8 cellular contexts compared by ENCODE assay signal in the genomic region with DNA sequence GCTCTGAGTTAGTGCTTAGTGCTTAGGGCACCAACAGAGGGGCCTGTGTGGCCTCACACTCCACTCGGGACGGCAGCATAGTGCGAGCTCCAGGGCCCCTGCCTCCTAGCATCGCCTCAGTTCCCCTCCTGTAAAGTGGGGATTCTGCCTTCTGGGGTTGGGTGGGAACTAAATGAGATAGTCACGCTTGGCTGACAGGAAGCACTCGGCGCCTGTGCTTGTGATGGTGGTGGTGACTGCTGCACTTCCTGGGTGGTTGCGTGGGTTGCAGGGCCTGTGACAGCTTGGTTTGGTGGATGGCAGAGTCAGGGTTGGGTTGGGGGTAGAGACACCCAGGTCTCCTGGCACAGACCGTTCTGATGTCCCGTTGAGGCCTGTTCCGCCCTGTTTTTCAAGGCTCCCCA. TPM values are rescaled to one million over a fixed set of nuclear protein-coding genes. Genes with fewer than 3 reads are reported as not detected.
A peak's percentile ranks its signal among the peaks of the same experiment; 100 is the strongest.
DNase-seq lines count a peak whose midpoint lies in the region; ATAC-seq and TF ChIP-seq lines count a peak whose summit lies in the region.

No MANE protein-coding gene starts in this region.

- peaks cover 5 to 88% (median 46%) of the 10 kb centered on the region in 4 donors for H3K4me1 Mint-ChIP-seq in CD4-positive, CD25-positive, alpha-beta regulatory T cell
- peaks cover 75 to 83% of the 10 kb centered on the region in 2 donors for H3K4me1 Mint-ChIP-seq in natural killer cell
- H3K4me1 Mint-ChIP-seq in HFFc6 (ENCODE audit: low read depth), result peaks cover 9% of the 10 kb centered on the region; the same call in 1 of the 2 replicates

- no peaks in the 10 kb centered on the region for H3K27me3 ChIP-seq in CD4-positive, CD25-positive, alpha-beta regulatory T cell (ENCODE audit: control insufficient read depth, insufficient read depth, low read length)
- H3K27me3 ChIP-seq in transverse colon, result no peaks in the 10 kb centered on the region

- peaks cover 34% of the 10 kb centered on the region for H3K36me3 ChIP-seq in CD4-positive, CD25-positive, alpha-beta regulatory T cell (ENCODE audit: control insufficient read depth, insufficient read depth, low read length)
- H3K36me3 ChIP-seq in transverse colon, result peaks cover 0 to 9% (median 0%) of the 10 kb centered on the region in 4 donors

- peak; percentile 83 for ATAC-seq in CD4-positive, CD25-positive, alpha-beta regulatory T cell (ENCODE audit: low read depth in 2 of 2)
- peak; percentile 54 for ATAC-seq in HG02759 (IDR thresholded peaks at IDR 0.05; ENCODE audit: unreplicated experiment)
- peak; percentile 67 to 83 (median 80) for ATAC-seq in natural killer cell
- ATAC-seq in HG03139 (IDR thresholded peaks at IDR 0.05; ENCODE audit: unreplicated experiment), result no peak

- H3K27ac ChIP-seq in CD4-positive, CD25-positive, alpha-beta regulatory T cell (ENCODE audit: insufficient read depth, low read length, poor library complexity, severe bottlenecking), result peak overlapping the region; percentile 94
- H3K27ac ChIP-seq in transverse colon, result peak overlapping the region in 3 of 4 donors; percentile 37 to 46 (median 38)

- peak; percentile 78 to 94 (median 89) for DNase-seq in CD4-positive, CD25-positive, alpha-beta regulatory T cell
- peak; percentile 67 for DNase-seq in activated CD8-positive, alpha-beta memory T cell treated with anti-CD3 and anti-CD28 coated beads, Interleukin-2, amount 50 U/mL, for 24 hours (ENCODE audit: extremely low read depth)
- peak; percentile 83 for DNase-seq in natural killer cell
- DNase-seq in transverse colon, result peak; percentile 63
- no peak for DNase-seq in globus pallidus (ENCODE audit: low spot score)
- DNase-seq in HFFc6, result no peak

- H3K4me1 ChIP-seq in CD4-positive, CD25-positive, alpha-beta regulatory T cell (ENCODE audit: control insufficient read depth, insufficient read depth, low read length, poor library complexity, severe bottlenecking), result peaks cover 100% of the 10 kb centered on the region
- H3K4me1 ChIP-seq in transverse colon, result peaks cover 5 to 19% (median 9%) of the 10 kb centered on the region in 4 donors

- 65% methylated on average over 11 of the region's 11 CpGs; no CpG with 5 or more reads in 1 of the 2 donors for WGBS in transverse colon (ENCODE audit: low coverage in 1 of 2), 2 donors

- H3K27ac Mint-ChIP-seq in CD4-positive, CD25-positive, alpha-beta regulatory T cell, result peak overlapping the region; percentile 97 to 99 (median 97)
- H3K27ac Mint-ChIP-seq in natural killer cell (peak overlapping the region; percentile 94 to 98), HFFc6 (no peak overlapping the region)

- H3K36me3 Mint-ChIP-seq in CD4-positive, CD25-positive, alpha-beta regulatory T cell, result peaks cover 24% of the 10 kb centered on the region
- H3K36me3 Mint-ChIP-seq in natural killer cell (no peaks in the 10 kb centered on the region), HFFc6 (ENCODE audit: low read depth) (0 out of 2 replicates have a peak, but pooled peaks cover 5% of the 10 kb centered on the region)

- no peak for TF ChIP-seq POLR2A in transverse colon (IDR thresholded peaks at IDR 0.05)

- H3K9me3 ChIP-seq in CD4-positive, CD25-positive, alpha-beta regulatory T cell (ENCODE audit: control insufficient read depth in 2 of 2, low read length in 2 of 2), result no peaks in the 10 kb centered on the region
- H3K9me3 ChIP-seq in transverse colon, result no peaks in the 10 kb centered on the region

- TF ChIP-seq CTCF in natural killer cell (IDR thresholded peaks at IDR 0.05) (no peak), transverse colon (IDR thresholded peaks at IDR 0.05) (no peak), HFFc6 (IDR thresholded peaks at IDR 0.05) (no peak)

- TF ChIP-seq EP300 in transverse colon (IDR thresholded peaks at IDR 0.05; ENCODE audit: low read depth), result no peak

- peak overlapping the region; percentile 76 for H3K4me3 ChIP-seq in CD4-positive, CD25-positive, alpha-beta regulatory T cell (ENCODE audit: low read depth, low read length)
- H3K4me3 ChIP-seq in transverse colon, result no peak overlapping the region

- in situ Hi-C loops in transverse colon (cut with MboI; ENCODE audit: low pct_ligation_motif_present in 1 of 4, low pct_unique_long_range_greater_than_20kb in 1 of 4, low sequenced_read_pairs in 3 of 4), result no loop called here

- H3K9me3 Mint-ChIP-seq in CD4-positive, CD25-positive, alpha-beta regulatory T cell, result no peaks in the 10 kb centered on the region
- H3K9me3 Mint-ChIP-seq in natural killer cell (no peaks in the 10 kb centered on the region), HFFc6 (no peaks in the 10 kb centered on the region)

- H3K27me3 Mint-ChIP-seq in CD4-positive, CD25-positive, alpha-beta regulatory T cell, result no peaks in the 10 kb centered on the region
- H3K27me3 Mint-ChIP-seq in natural killer cell (ENCODE audit: low read depth in 2 of 2), result no peaks in the 10 kb centered on the region
- no peaks in the 10 kb centered on the region for H3K27me3 Mint-ChIP-seq in HFFc6 (ENCODE audit: insufficient read depth)

- H3K4me3 Mint-ChIP-seq in CD4-positive, CD25-positive, alpha-beta regulatory T cell, result peak overlapping the region; percentile 77 to 87 (median 84)
- H3K4me3 Mint-ChIP-seq in natural killer cell (peak overlapping the region; percentile 91), HFFc6 (no peak overlapping the region)

- intact Hi-C loops in natural killer cell (cut with micrococcal nuclease), result loop anchor here (1.0 to 2.0 kb wide), 3 partner anchors 8 to 67 kb away; partner anchors contain the start of genes PLEKHF1 and POP4
- intact Hi-C loops in transverse colon (cut with DNase I; ENCODE audit: low total_unique reads), result no loop called here

RNA-seq across cellular contexts. Expression of gene PLEKHF1, which starts 7.7 kb away (rescaled TPM):
- 21.0 TPM for total RNA-seq in CD4-positive, CD25-positive, alpha-beta regulatory T cell
- polyA plus RNA-seq in CD4-positive, CD25-positive, alpha-beta regulatory T cell, result 10 to 100 TPM; 23.5 to 49.3 (median 35.2) TPM
- total RNA-seq in natural killer cell, result 10 to 100 TPM; 53.0 to 81.8 (median 53.8) TPM
- total RNA-seq in transverse colon, result 10 to 100 TPM in 3 of 4 donors, 1 to 10 TPM in 1; 8.6 to 38.8 (median 14.2) TPM
- total RNA-seq in HFFc6 (2021; fragmentation: NEBNext Ultra II Directional; extraction: Animal tissue kit (Norgen Biotek cat#: 25700)), result 1 to 10 TPM; 1.4 to 2.8 (median 2.6) TPM

RNA-seq across cellular contexts. Expression of gene C19orf12, which starts 42.1 kb away (rescaled TPM):
- 22.8 TPM for total RNA-seq in CD4-positive, CD25-positive, alpha-beta regulatory T cell
- polyA plus RNA-seq in CD4-positive, CD25-positive, alpha-beta regulatory T cell, result 10 to 100 TPM; 28.3 to 33.7 (median 31.0) TPM
- total RNA-seq in natural killer cell (10 to 100 TPM; 33.1 to 52.6 (median 47.5) TPM), transverse colon (10 to 100 TPM; 13.9 to 33.3 (median 21.4) TPM)
- total RNA-seq in HFFc6 (2021; fragmentation: NEBNext Ultra II Directional; extraction: Animal tissue kit (Norgen Biotek cat#: 25700)), result 10 to 100 TPM; 23.3 to 32.7 (median 24.7) TPM

Comparison
In these comparisons a context has a peak if more than half of its experiments do, and no peak if none do; other contexts are left out.
1. DNase-seq: peak in CD4-positive, CD25-positive, alpha-beta regulatory T cell (3 of 3), activated CD8-positive, alpha-beta memory T cell treated with anti-CD3 and anti-CD28 coated beads, Interleukin-2, amount 50 U/mL, for 24 hours (single experiment), natural killer cell (single experiment) and transverse colon (single experiment); none in globus pallidus (single experiment) and HFFc6 (single experiment).